In the genomic region with DNA sequence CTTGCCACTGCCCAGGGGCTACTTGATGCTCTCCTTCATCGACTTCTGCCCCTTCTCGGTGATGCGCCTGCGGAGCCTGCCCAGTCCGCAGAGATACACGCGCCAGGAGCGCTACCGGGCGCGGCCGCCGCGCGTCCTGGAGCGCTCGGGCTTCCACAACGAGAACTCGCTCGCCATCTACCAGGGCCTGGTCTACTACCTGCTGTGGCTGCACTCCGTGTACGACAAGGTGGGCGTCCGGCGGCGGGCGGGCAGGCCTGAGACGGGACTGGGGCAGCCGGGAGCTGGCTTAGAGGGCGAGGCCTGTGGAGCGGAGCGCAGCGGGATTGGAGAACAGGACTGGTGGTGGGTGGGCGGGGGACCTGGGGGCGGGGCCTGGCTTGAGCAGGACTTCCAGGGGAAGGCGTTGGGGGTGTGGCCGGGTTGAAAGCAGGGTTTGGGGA, we compare ENCODE assay signal across 1 cellular context.
TF ChIP-seq lines count a peak whose summit lies in the region.

No MANE protein-coding gene starts in this region.

TF ChIP-seq in GM12878, 131 proteins besides CTCF, POLR2A, EP300 and RAD21:
- TF ChIP-seq HDAC6 (IDR thresholded peaks at IDR 0.05; ENCODE audit: unreplicated experiment) (peak; percentile 31), BCLAF1 (IDR thresholded peaks at IDR 0.05) (no peak)
